ENCODE assay signal across 22 cellular contexts in genomic region chr15:78251136-78251535, GRCh38. TPM values are rescaled to one million over a fixed set of nuclear protein-coding genes. Genes with fewer than 3 reads are reported as not detected.
A peak's percentile ranks its signal among the peaks of the same experiment; 100 is the strongest.
DNase-seq lines count a peak whose midpoint lies in the region; ATAC-seq, FAIRE-seq and TF ChIP-seq lines count a peak whose summit lies in the region.
"Had no signal": no experiment of that assay in that cellular context is flagged by ENCODE, and none has a peak within 500 bp of the region (broad histone marks: within the 10 kb centered on the region; RNA-seq: fewer than 3 reads in every experiment).

No MANE protein-coding gene starts in this region.

- intact Hi-C loops in cardiac septum (cut with DNase I) (no loop called here), left ventricle myocardium superior (cut with micrococcal nuclease) (no loop called here), K562 (cut with micrococcal nuclease) (no loop called here), natural killer cell (cut with micrococcal nuclease) (no loop called here)

- H3K4me2 ChIP-seq in K562 (ENCODE audit: insufficient read depth, low read length), result no peak overlapping the region
- H3K4me2 ChIP-seq: A549; BLaER1 treated with 17β-estradiol and CSF1 and Interleukin-3, amounts not matched to agents 10 nM and 100 nM had no signal

- BruUV-seq in K562 (replicated peaks; lab: Mats Ljungman, UMichigan), result no TSS peak

- peaks cover 0 to 2% of the 10 kb centered on the region in 2 donors for H3K27me3 Mint-ChIP-seq in natural killer cell (ENCODE audit: low read depth in 2 of 2)
- H3K27me3 Mint-ChIP-seq: CD4-positive, alpha-beta T cell had no signal

- no peaks in the 10 kb centered on the region for H3K4me1 Mint-ChIP-seq in natural killer cell
- H3K4me1 Mint-ChIP-seq: B cell had no signal

- DNase-seq in cardiac septum (ENCODE audit: low spot score), result peak; percentile 71
- DNase-seq in left ventricle myocardium superior, result no peak
- DNase-seq in K562 (ENCODE audit: extremely low read depth in 1 of 4, low spot score in 3 of 4), result no peak
- DNase-seq in ecto neural progenitor cell (ENCODE audit: low spot score), result no peak
- DNase-seq in natural killer cell, result no peak
- DNase-seq: AML-193; Caco-2; Calu3; CD4-positive, alpha-beta T cell; CD8-positive, alpha-beta T cell; DMS79 treated with DMSO at 0.1 percent for 48 hours; GF-D8 had no signal

- no peaks in the 10 kb centered on the region for H3K36me3 ChIP-seq in K562 (ENCODE audit: control insufficient read depth, insufficient read depth, low read length)
- H3K36me3 ChIP-seq: BLaER1 treated with 17β-estradiol and CSF1 and Interleukin-3, amounts not matched to agents 10 nM and 100 nM had no signal

- no peak overlapping the region for H3K27ac ChIP-seq in K562 (ENCODE audit: extremely low read depth, low read depth, low read length)
- H3K27ac ChIP-seq: 22Rv1; A549; BLaER1 treated with 17β-estradiol and CSF1 and Interleukin-3, amounts not matched to agents 10 nM and 100 nM; C4-2B had no signal

- no peak overlapping the region for H3K9ac ChIP-seq in K562 (ENCODE audit: insufficient read depth in 1 of 2, low read depth in 2 of 2, low read length in 2 of 2)
- H3K9ac ChIP-seq: BLaER1 treated with 17β-estradiol and CSF1 and Interleukin-3, amounts not matched to agents 10 nM and 100 nM had no signal

- POLR2A ChIA-PET in K562 (lab: Yijun Ruan, JAX), result interaction anchor here (0.5 to 0.6 kb wide), 3 partner anchors 41 to 102 kb away, joined by 3 to 4 read pairs (median 3); partner anchors contain the start of gene IDH3A

- no peaks in the 10 kb centered on the region for H3K79me2 ChIP-seq in K562 (ENCODE audit: control insufficient read depth, insufficient read depth, low read length)

- peak overlapping the region; percentile 1; the same call in 1 of the 2 replicates for H2AFZ ChIP-seq in K562 (ENCODE audit: low read depth, low read length)

- TF ChIP-seq POLR2A in K562 (conservative IDR thresholded peaks at IDR 0.05), result no peak

- no peaks in the 10 kb centered on the region for H3K9me1 ChIP-seq in K562 (ENCODE audit: control insufficient read depth, insufficient read depth, low read length)

- TF ChIP-seq RAD21 in K562 (CRISPR knock-in tag; conservative IDR thresholded peaks at IDR 0.05 in 1 of 2, IDR thresholded peaks at IDR 0.05 in 1 of 2), result no peak

- CTCF ChIA-PET in K562 (lab: Yijun Ruan, JAX; ENCODE audit: low intra/inter-chr PET ratio), result no interaction called here

- H3K4me3 Mint-ChIP-seq in natural killer cell, result no peak overlapping the region
- H3K4me3 Mint-ChIP-seq: B cell; CD4-positive, alpha-beta T cell; CD8-positive, alpha-beta T cell had no signal

- H3K9me3 ChIP-seq in K562 (replicated peaks; ENCODE audit: control insufficient read depth, insufficient read depth, low read depth, low read length), result no peaks in the 10 kb centered on the region
- H3K9me3 ChIP-seq: A549; BLaER1 treated with 17β-estradiol and CSF1 and Interleukin-3, amounts not matched to agents 10 nM and 100 nM; Caco-2 had no signal

- no peaks in the 10 kb centered on the region for H3K36me3 Mint-ChIP-seq in natural killer cell
- H3K36me3 Mint-ChIP-seq: CD8-positive, alpha-beta T cell had no signal

- H3K4me1 ChIP-seq in K562 (replicated peaks in 1 of 2; ENCODE audit: control insufficient read depth in 2 of 2, insufficient read depth in 2 of 2, low read length in 2 of 2), result no peaks in the 10 kb centered on the region; a peak in 1 of 5 replicates
- H3K4me1 ChIP-seq: A549; BLaER1 treated with 17β-estradiol and CSF1 and Interleukin-3, amounts not matched to agents 10 nM and 100 nM; Caco-2 had no signal

- H3K27me3 ChIP-seq in K562 (ENCODE audit: control insufficient read depth in 2 of 2, insufficient read depth in 2 of 2, low read length in 2 of 2), result no peaks in the 10 kb centered on the region
- H3K27me3 ChIP-seq: BLaER1 treated with 17β-estradiol and CSF1 and Interleukin-3, amounts not matched to agents 10 nM and 100 nM had no signal

- TF ChIP-seq CTCF in K562 (IDR thresholded peaks at IDR 0.05 in 2 of 3, conservative IDR thresholded peaks at IDR 0.05 in 1 of 3; ENCODE audit: insufficient read depth in 2 of 3, low read depth in 1 of 3, low read length in 3 of 3) (no peak), natural killer cell (IDR thresholded peaks at IDR 0.05) (no peak)

- WGBS in K562 (ENCODE audit: insufficient coverage, low coverage, missing lambda C conversion rate), result 16% methylated on average over 9 of the region's 9 CpGs

- H3K9me3 Mint-ChIP-seq in natural killer cell, result no peaks in the 10 kb centered on the region
- H3K9me3 Mint-ChIP-seq: CD4-positive, alpha-beta T cell; CD8-positive, alpha-beta T cell had no signal

- FAIRE-seq in K562 (lab: Jason Lieb, UNC), result no peak
- FAIRE-seq: A549, D721Med, G401.6, GM12891, GM19239 had no signal

- no peak overlapping the region for H3K27ac Mint-ChIP-seq in natural killer cell
- H3K27ac Mint-ChIP-seq: B cell; CD4-positive, alpha-beta T cell; CD8-positive, alpha-beta T cell had no signal

- no peak overlapping the region for H3K4me3 ChIP-seq in K562
- H3K4me3 ChIP-seq: A549; BLaER1 treated with 17β-estradiol and CSF1 and Interleukin-3, amounts not matched to agents 10 nM and 100 nM had no signal

- no peaks in the 10 kb centered on the region for H4K20me1 ChIP-seq in K562 (replicated peaks; ENCODE audit: control insufficient read depth, insufficient read depth, low read length)
- H4K20me1 ChIP-seq: BLaER1 treated with 17β-estradiol and CSF1 and Interleukin-3, amounts not matched to agents 10 nM and 100 nM had no signal

- TF ChIP-seq EP300 in K562 (IDR thresholded peaks at IDR 0.05; ENCODE audit: low read length), result no peak

- in situ Hi-C loops in K562 (cut with MboI), result no loop called here

- no peak for ATAC-seq in left ventricle myocardium superior
- no peak for ATAC-seq in K562
- ATAC-seq in natural killer cell, result no peak
- ATAC-seq: A549; CD8-positive, alpha-beta T cell had no signal

RNA-seq across cellular contexts. Expression of gene DNAJA4, which starts 13.2 kb away (rescaled TPM):
- total RNA-seq in cardiac septum (150 TPM), left ventricle myocardium superior (85.9 TPM), K562 (2014; rRNA removed) (not detected in 2 replicates), K562 (2014; rRNA removed; fragmentation: Illumina TruSeq; extraction: Trizol) (0.11 TPM in 1 of 2 replicates, not detected in the other), K562 (2015; rRNA removed; fragmentation: Illumina TruSeq; extraction: Trizol) (0.08 TPM in 1 of 2 replicates, not detected in the other), K562 (2021) (0.16 and 0.25 TPM in 2 replicates), natural killer cell (10 to 100 TPM; 23.2 to 28.8 (median 26.3) TPM)
- total RNA-seq in K562 (2011; cell fraction: chromatin; rRNA removed; ENCODE audit: low replicate concordance), result 0.12 and 0.23 TPM in 2 replicates
- 0.33 TPM in 1 of 2 replicates, not detected in the other for total RNA-seq in K562 (2011; cell fraction: nucleolus; rRNA removed)
- 0.15 TPM in 1 of 2 replicates, not detected in the other for total RNA-seq in K562 (2011; cell fraction: nucleoplasm; rRNA removed)
- polyA plus RNA-seq in K562 (2011; rRNA removed) (0.05 and 0.15 TPM in 2 replicates), K562 (2014; fragmentation: Illumina TruSeq; extraction: Trizol) (not detected in 2 replicates), K562 (2014; fragmentation: Nextera tagmentation; extraction: Ambion mirVana) (1 to 10 TPM in 1 of 2 experiments, under 1 TPM in 1; 0.56 to 1.0 TPM), K562 (2014; rRNA removed) (0.09 TPM in 1 of 2 replicates, not detected in the other)
- polyA plus RNA-seq in K562 (2011; cell fraction: cytosol; rRNA removed), result 0.03 TPM in 1 of 2 replicates, not detected in the other
- 0.28 and 0.50 TPM in 2 replicates for polyA plus RNA-seq in K562 (2011; cell fraction: nucleus; rRNA removed)
- 0.33 and 0.56 TPM in 2 replicates for polyA plus RNA-seq in K562 (2012)
- 0.21 TPM in 1 of 2 replicates, not detected in the other for polyA minus RNA-seq in K562 (2011; rRNA and poly(A)+ RNA removed)
- 1.1 and 3.1 TPM in 2 replicates for polyA minus RNA-seq in K562 (2011; cell fraction: cytosol; rRNA and poly(A)+ RNA removed)
- 0.11 and 0.40 TPM in 2 replicates for polyA minus RNA-seq in K562 (2011; cell fraction: nucleus; rRNA and poly(A)+ RNA removed)
- total RNA-seq: A172 had no signal

RNA-seq across cellular contexts. Expression of gene ACSBG1, which starts 16.8 kb away (rescaled TPM):
- total RNA-seq in cardiac septum, result not detected
- total RNA-seq in left ventricle myocardium superior, result 0.05 TPM
- 9.2 and 9.5 TPM in 2 replicates for total RNA-seq in K562 (2011; cell fraction: chromatin; rRNA removed; ENCODE audit: low replicate concordance)
- total RNA-seq in K562 (2011; cell fraction: nucleolus; rRNA removed), result 5.3 and 7.0 TPM in 2 replicates
- total RNA-seq in K562 (2011; cell fraction: nucleoplasm; rRNA removed), result 7.6 and 8.9 TPM in 2 replicates
- total RNA-seq in K562 (2014; rRNA removed), result 2.5 and 3.3 TPM in 2 replicates
- 3.1 and 3.7 TPM in 2 replicates for total RNA-seq in K562 (2014; rRNA removed; fragmentation: Illumina TruSeq; extraction: Trizol)
- total RNA-seq in K562 (2015; rRNA removed; fragmentation: Illumina TruSeq; extraction: Trizol), result 0.83 TPM in 2 replicates
- total RNA-seq in K562 (2021), result 2.6 and 3.3 TPM in 2 replicates
- 1.2 and 2.0 TPM in 2 replicates for polyA plus RNA-seq in K562 (2011; rRNA removed)
- 1.9 and 4.0 TPM in 2 replicates for polyA plus RNA-seq in K562 (2011; cell fraction: cytosol; rRNA removed)
- 3.7 and 12.6 TPM in 2 replicates for polyA plus RNA-seq in K562 (2011; cell fraction: nucleus; rRNA removed)
- 1.3 and 1.4 TPM in 2 replicates for polyA plus RNA-seq in K562 (2012)
- polyA plus RNA-seq in K562 (2014; fragmentation: Illumina TruSeq; extraction: Trizol), result 4.8 and 6.4 TPM in 2 replicates
- under 1 TPM; 0.36 to 0.75 TPM for polyA plus RNA-seq in K562 (2014; fragmentation: Nextera tagmentation; extraction: Ambion mirVana)
- 4.6 and 5.0 TPM in 2 replicates for polyA plus RNA-seq in K562 (2014; rRNA removed)
- 0.72 and 3.4 TPM in 2 replicates for polyA minus RNA-seq in K562 (2011; rRNA and poly(A)+ RNA removed)
- polyA minus RNA-seq in K562 (2011; cell fraction: cytosol; rRNA and poly(A)+ RNA removed), result 1.1 TPM in 1 of 2 replicates, not detected in the other
- polyA minus RNA-seq in K562 (2011; cell fraction: nucleus; rRNA and poly(A)+ RNA removed), result 3.0 and 5.5 TPM in 2 replicates
- under 1 TPM in 1 of 3 donors, not detected in 2; 0.07 TPM for total RNA-seq in natural killer cell
- total RNA-seq: A172, Caco-2 had no signal

RNA-seq across cellular contexts. Expression of gene SKIC8, which starts 48.3 kb away (rescaled TPM):
- total RNA-seq in cardiac septum (33.3 TPM), left ventricle myocardium superior (27.5 TPM), K562 (2014; rRNA removed) (99.3 and 118 TPM in 2 replicates), K562 (2014; rRNA removed; fragmentation: Illumina TruSeq; extraction: Trizol) (139 and 146 TPM in 2 replicates), K562 (2015; rRNA removed; fragmentation: Illumina TruSeq; extraction: Trizol) (152 and 164 TPM in 2 replicates), K562 (2021) (79.5 and 87.3 TPM in 2 replicates), natural killer cell (10 to 100 TPM; 20.7 to 24.9 (median 21.4) TPM)
- total RNA-seq in K562 (2011; cell fraction: chromatin; rRNA removed; ENCODE audit: low replicate concordance), result 61.2 and 107 TPM in 2 replicates
- 40.1 and 43.9 TPM in 2 replicates for total RNA-seq in K562 (2011; cell fraction: nucleolus; rRNA removed)
- 76.0 and 92.8 TPM in 2 replicates for total RNA-seq in K562 (2011; cell fraction: nucleoplasm; rRNA removed)
- polyA plus RNA-seq in K562 (2011; rRNA removed) (158 and 224 TPM in 2 replicates), K562 (2014; fragmentation: Illumina TruSeq; extraction: Trizol) (124 and 127 TPM in 2 replicates), K562 (2014; fragmentation: Nextera tagmentation; extraction: Ambion mirVana) (100 to 1,000 TPM; 352 to 389 TPM), K562 (2014; rRNA removed) (140 and 168 TPM in 2 replicates)
- polyA plus RNA-seq in K562 (2011; cell fraction: cytosol; rRNA removed), result 108 and 162 TPM in 2 replicates
- 96.8 and 114 TPM in 2 replicates for polyA plus RNA-seq in K562 (2011; cell fraction: nucleus; rRNA removed)
- polyA plus RNA-seq in K562 (2012), result 60.8 and 135 TPM in 2 replicates
- 124 and 180 TPM in 2 replicates for polyA minus RNA-seq in K562 (2011; rRNA and poly(A)+ RNA removed)
- polyA minus RNA-seq in K562 (2011; cell fraction: cytosol; rRNA and poly(A)+ RNA removed), result 51.6 and 80.3 TPM in 2 replicates
- polyA minus RNA-seq in K562 (2011; cell fraction: nucleus; rRNA and poly(A)+ RNA removed), result 30.0 and 50.1 TPM in 2 replicates

Comparison
In these comparisons a context has a peak if more than half of its experiments do, and no peak if none do; other contexts are left out.
1. RNA of gene DNAJA4, which starts 13.2 kb away (total RNA-seq): 150 TPM in cardiac septum (single experiment), 85.9 TPM in left ventricle myocardium superior (single experiment) and 23.2 to 28.8 TPM in natural killer cell; 0.08 to 0.33 TPM in K562; every median in the first group is over 10 times any median in the second.